In the genomic region with DNA sequence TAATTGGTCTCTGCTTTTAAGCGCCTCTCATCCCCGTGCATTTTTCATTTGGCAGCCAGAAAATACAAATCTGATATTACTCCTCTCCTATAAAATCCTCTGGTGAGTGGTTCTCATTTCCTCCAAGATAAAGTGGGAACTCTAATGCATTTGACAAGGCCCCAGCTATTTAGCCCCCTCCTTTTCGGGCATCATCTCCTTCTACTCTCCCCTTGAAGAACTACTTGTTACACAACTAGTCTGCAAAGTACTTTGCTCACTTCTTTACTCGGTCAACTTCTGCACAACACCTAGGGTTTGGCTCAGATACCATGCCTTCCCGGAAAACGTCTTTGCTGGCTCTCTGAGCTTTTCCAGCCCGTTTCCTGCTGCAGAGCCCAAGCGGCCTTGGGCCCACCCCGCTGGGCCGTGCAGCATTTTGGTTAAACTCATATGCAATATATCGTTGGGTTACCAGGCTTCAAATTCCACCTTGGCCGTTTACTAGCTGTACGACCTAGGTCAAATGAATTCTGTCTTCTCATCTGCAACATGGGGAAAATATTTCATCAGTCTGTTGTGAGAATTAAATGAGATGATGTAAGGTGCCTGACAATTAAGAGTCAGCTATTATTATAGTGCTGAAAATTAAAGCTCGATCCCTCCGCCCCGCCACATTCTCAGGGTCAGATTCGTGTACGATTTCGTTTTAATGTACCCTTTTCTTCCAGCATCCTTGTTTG, we compare ENCODE assay signal across 8 cellular contexts. TPM values are rescaled to one million over a fixed set of nuclear protein-coding genes. Genes with fewer than 3 reads are reported as not detected.
DNase-seq lines count a peak whose midpoint lies in the region; ATAC-seq and TF ChIP-seq lines count a peak whose summit lies in the region.

No MANE protein-coding gene starts in this region.

- H3K4me3 ChIP-seq in SK-N-MC (peak overlapping the region; percentile 94), fibroblast of mammary gland (ENCODE audit: control insufficient read depth, low read depth, low read length) (peak overlapping the region; percentile 45), skeletal muscle cell (ENCODE audit: low read depth, low read length) (peak overlapping the region; percentile 95), lower leg skin (ENCODE audit: low read depth, poor library complexity, severe bottlenecking) (no peak overlapping the region)

- H3K36me3 ChIP-seq in SK-N-MC (ENCODE audit: insufficient read depth, low read length), result peaks cover 29% of the 10 kb centered on the region

- intact Hi-C loops in lower leg skin (cut with DNase I; ENCODE audit: low total_unique reads), result no loop called here

- no peak for TF ChIP-seq POLR2A in lower leg skin (IDR thresholded peaks at IDR 0.05)

- peak overlapping the region; percentile 98 for H3K9ac ChIP-seq in SK-N-MC (ENCODE audit: insufficient read length)

- H3K9me3 ChIP-seq in SK-N-MC (ENCODE audit: low read depth, low read length), result no peaks in the 10 kb centered on the region

- DNase-seq in SK-N-MC (ENCODE audit: low read depth, low spot score) (no peak), fibroblast of mammary gland (ENCODE audit: low read depth) (no peak), skeletal muscle cell (ENCODE audit: low read depth) (no peak), lower leg skin (ENCODE audit: low spot score in 2 of 2) (no peak), NCI-H1417 (lab: John Stamatoyannopoulos, UW) (no peak), GM19240 (ENCODE audit: insufficient read length, low spot score) (no peak)

- 26 to 33% methylated on average over 19 of the region's 19 CpGs for WGBS in lower leg skin, 2 donors

- TF ChIP-seq CTCF in fibroblast of mammary gland (conservative IDR thresholded peaks at IDR 0.05; ENCODE audit: control insufficient read depth, insufficient read depth, low read depth, low read length), result no peak
- no peak for TF ChIP-seq CTCF in lower leg skin (IDR thresholded peaks at IDR 0.05)

- ATAC-seq in GM21717 (IDR thresholded peaks at IDR 0.05; ENCODE audit: unreplicated experiment) (peak; percentile 5), HG03135 (IDR thresholded peaks at IDR 0.05; ENCODE audit: unreplicated experiment) (no peak)

- H3K27ac ChIP-seq in SK-N-MC, result peak overlapping the region; percentile 98

RNA-seq across cellular contexts. Expression of gene TAF15, which starts 0.9 kb away (rescaled TPM):
- 10 to 100 TPM; 39.0 to 79.0 (median 60.0) TPM for total RNA-seq in lower leg skin

RNA-seq across cellular contexts. Expression of gene MMP28, which starts 13.0 kb away (rescaled TPM):
- total RNA-seq in lower leg skin, result 100 to 1,000 TPM in 1 of 4 donors, 10 to 100 TPM in 3; 62.5 to 115 (median 79.1) TPM

RNA-seq across cellular contexts. Expression of gene C17orf50, which starts 47.7 kb away (rescaled TPM):
- total RNA-seq in lower leg skin, result not detected

RNA-seq across cellular contexts. Expression of gene GAS2L2, which starts 55.4 kb away (rescaled TPM):
- total RNA-seq in lower leg skin, result under 1 TPM in 1 of 4 donors, not detected in 3; 0.93 TPM
